Comparison of ENCODE assay signal across 8 cellular contexts in the genomic region with DNA sequence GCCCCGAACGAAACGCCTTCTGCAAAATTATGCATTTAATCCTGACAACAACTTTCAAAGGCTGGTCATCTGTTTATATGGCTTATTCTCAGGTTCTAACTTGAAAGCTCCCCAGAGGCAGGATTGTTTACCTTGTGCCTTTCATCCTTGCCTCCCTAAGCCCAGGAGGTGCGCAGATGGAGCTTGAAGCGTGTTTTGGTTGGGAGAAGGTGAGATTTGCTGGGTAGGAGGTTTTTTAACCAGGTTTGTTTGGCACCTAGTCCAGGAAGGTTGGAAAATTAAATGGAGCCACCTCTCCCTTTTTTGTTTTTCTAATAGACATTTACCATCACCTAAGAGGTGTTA. TPM values are rescaled to one million over a fixed set of nuclear protein-coding genes. Genes with fewer than 3 reads are reported as not detected.
A peak's percentile ranks its signal among the peaks of the same experiment; 100 is the strongest.
DNase-seq lines count a peak whose midpoint lies in the region; ATAC-seq and TF ChIP-seq lines count a peak whose summit lies in the region.

No MANE protein-coding gene starts in this region.

- H3K9me3 ChIP-seq in Loucy (ENCODE audit: insufficient read depth, low read depth, low read length), result no peaks in the 10 kb centered on the region

- ATAC-seq in natural killer cell treated with Interleukin-12 subunit alpha and Interleukin-12 subunit beta and Interleukin-15 and Interleukin-18, amount 100 ng/mL, for 72 hours, result no peak
- ATAC-seq in GM18502 (IDR thresholded peaks at IDR 0.05; ENCODE audit: poor library complexity, unreplicated experiment), result no peak
- no peak for ATAC-seq in HG02981 (IDR thresholded peaks at IDR 0.05; ENCODE audit: unreplicated experiment)

- no peaks in the 10 kb centered on the region for H3K36me3 Mint-ChIP-seq in natural killer cell treated with Interleukin-12 subunit alpha and Interleukin-12 subunit beta and Interleukin-15 and Interleukin-18, amount 100 ng/mL, for 72 hours

- H3K4me2 ChIP-seq in Loucy (ENCODE audit: low read depth, low read length, poor library complexity, severe bottlenecking), result peak overlapping the region; percentile 99

- H3K27ac ChIP-seq in C4-2B (peak overlapping the region; percentile 84), coronary artery (peak overlapping the region in 1 of 2 donors; percentile 82)

- DNase-seq in coronary artery (ENCODE audit: low spot score), result no peak
- no peak for DNase-seq in natural killer cell treated with Interleukin-12 subunit alpha and Interleukin-12 subunit beta and Interleukin-15 and Interleukin-18, amount 100 ng/mL, for 72 hours (ENCODE audit: low spot score)
- DNase-seq in OCI-M1 (lab: John Stamatoyannopoulos, UW), result no peak
- no peak for DNase-seq in foreskin melanocyte

- peak overlapping the region; percentile 97 for H3K4me3 Mint-ChIP-seq in natural killer cell treated with Interleukin-12 subunit alpha and Interleukin-12 subunit beta and Interleukin-15 and Interleukin-18, amount 100 ng/mL, for 72 hours

- TF ChIP-seq CTCF in C4-2B (conservative IDR thresholded peaks at IDR 0.05) (no peak), Loucy (conservative IDR thresholded peaks at IDR 0.05; ENCODE audit: low read length) (no peak), coronary artery (IDR thresholded peaks at IDR 0.05) (no peak)

- H3K4me1 Mint-ChIP-seq in natural killer cell treated with Interleukin-12 subunit alpha and Interleukin-12 subunit beta and Interleukin-15 and Interleukin-18, amount 100 ng/mL, for 72 hours (ENCODE audit: low read depth in 2 of 2), result peaks cover 22 to 33% of the 10 kb centered on the region in 2 donors

- H3K4me3 ChIP-seq in Loucy (ENCODE audit: low read length, poor library complexity, severe bottlenecking) (peak overlapping the region; percentile 86), coronary artery (peak overlapping the region; percentile 90)

- no peaks in the 10 kb centered on the region for H3K9me2 ChIP-seq in Loucy (replicated peaks; ENCODE audit: low read depth, low read length)

- H3K27me3 ChIP-seq in Loucy (ENCODE audit: insufficient read depth, low read length, poor library complexity, severe bottlenecking), result no peaks in the 10 kb centered on the region

- H3K27ac Mint-ChIP-seq in natural killer cell treated with Interleukin-12 subunit alpha and Interleukin-12 subunit beta and Interleukin-15 and Interleukin-18, amount 100 ng/mL, for 72 hours, result peak overlapping the region; percentile 93 to 95

- peak overlapping the region; percentile 89 for H3K9ac ChIP-seq in Loucy (ENCODE audit: low read depth, low read length, poor library complexity, severe bottlenecking)

- H3F3A ChIP-seq in Loucy (ENCODE audit: low read depth), result no peaks in the 10 kb centered on the region

- H3K79me2 ChIP-seq in Loucy (ENCODE audit: insufficient read depth, low read length), result peaks cover 13% of the 10 kb centered on the region

- H2AFZ ChIP-seq in Loucy (ENCODE audit: low read length), result peak overlapping the region; percentile 87

- H3K4me1 ChIP-seq in Loucy (ENCODE audit: insufficient read depth, low read length, poor library complexity, severe bottlenecking), result peaks cover 49% of the 10 kb centered on the region

- H3K36me3 ChIP-seq in Loucy (ENCODE audit: insufficient read depth, low read length), result no peaks in the 10 kb centered on the region

- H3K9me3 Mint-ChIP-seq in natural killer cell treated with Interleukin-12 subunit alpha and Interleukin-12 subunit beta and Interleukin-15 and Interleukin-18, amount 100 ng/mL, for 72 hours, result no peaks in the 10 kb centered on the region

- no peaks in the 10 kb centered on the region for H4K20me1 ChIP-seq in Loucy (ENCODE audit: insufficient read depth, low read length, poor library complexity, severe bottlenecking)

- H3K27me3 Mint-ChIP-seq in natural killer cell treated with Interleukin-12 subunit alpha and Interleukin-12 subunit beta and Interleukin-15 and Interleukin-18, amount 100 ng/mL, for 72 hours, result no peaks in the 10 kb centered on the region

RNA-seq across cellular contexts. Expression of a gene that starts 0.7 kb away (rescaled TPM):
- 10 to 100 TPM; 12.9 to 32.1 TPM for total RNA-seq in natural killer cell treated with Interleukin-12 subunit alpha and Interleukin-12 subunit beta and Interleukin-15 and Interleukin-18, amount 100 ng/mL, for 72 hours
